16 cellular contexts compared by ENCODE assay signal in genomic region chr11:11016123-11016522, GRCh38.
A peak's percentile ranks its signal among the peaks of the same experiment; 100 is the strongest.
DNase-seq lines count a peak whose midpoint lies in the region; ATAC-seq, FAIRE-seq and TF ChIP-seq lines count a peak whose summit lies in the region.
"Had no signal": no experiment of that assay in that cellular context is flagged by ENCODE, and none has a peak within 500 bp of the region (broad histone marks: within the 10 kb centered on the region; RNA-seq: fewer than 3 reads in every experiment).

No MANE protein-coding gene starts in this region.

- no peak for TF ChIP-seq CTCF in epithelial cell of esophagus (IDR thresholded peaks at IDR 0.05; ENCODE audit: insufficient read depth, low read depth, low read length, missing control alignments)

- peaks cover 4% of the 10 kb centered on the region for H3K27me3 Mint-ChIP-seq in activated CD4-positive, alpha-beta T cell treated with anti-CD3 and anti-CD28 coated beads for 36 hours

- POLR2A ChIA-PET in activated CD4-positive, alpha-beta T cell treated with anti-CD3 and anti-CD28 coated beads for 36 hours (lab: Charles Lee), result no interaction called here

- no peak overlapping the region for H3K4me3 Mint-ChIP-seq in activated CD4-positive, alpha-beta T cell treated with anti-CD3 and anti-CD28 coated beads for 36 hours
- no peak overlapping the region for H3K4me3 Mint-ChIP-seq in stimulated activated effector memory CD8-positive, alpha-beta T cell treated with anti-CD3 and anti-CD28 coated beads, Interleukin-12 subunit alpha, Interleukin-12 subunit beta, amount 100 ng/mL, for 72 hours
- H3K4me3 Mint-ChIP-seq: H9, IgD-negative memory B cell had no signal

- no peak overlapping the region for H3K27ac Mint-ChIP-seq in activated CD4-positive, alpha-beta T cell treated with anti-CD3 and anti-CD28 coated beads for 36 hours
- no peak overlapping the region for H3K27ac Mint-ChIP-seq in stimulated activated effector memory CD8-positive, alpha-beta T cell treated with anti-CD3 and anti-CD28 coated beads, Interleukin-12 subunit alpha, Interleukin-12 subunit beta, amount 100 ng/mL, for 72 hours
- H3K27ac Mint-ChIP-seq: H9, IgD-negative memory B cell had no signal

- CTCF ChIA-PET in activated CD4-positive, alpha-beta T cell treated with anti-CD3 and anti-CD28 coated beads for 36 hours (lab: Charles Lee), result interaction anchor here (0.5 to 1.8 kb wide), 8 partner anchors 8 to 989 kb away, joined by 3 to 14 read pairs (median 4); no protein-coding TSS in a partner anchor

- no peaks in the 10 kb centered on the region for H3K4me1 Mint-ChIP-seq in activated CD4-positive, alpha-beta T cell treated with anti-CD3 and anti-CD28 coated beads for 36 hours
- peaks cover 9% of the 10 kb centered on the region for H3K4me1 Mint-ChIP-seq in stimulated activated effector memory CD8-positive, alpha-beta T cell treated with anti-CD3 and anti-CD28 coated beads, Interleukin-12 subunit alpha, Interleukin-12 subunit beta, amount 100 ng/mL, for 72 hours

- no peak for DNase-seq in activated CD4-positive, alpha-beta T cell treated with anti-CD3 and anti-CD28 coated beads for 36 hours
- DNase-seq in activated CD4-positive, alpha-beta T cell treated with anti-CD3 and anti-CD28 coated beads, Interleukin-2, amount 50 U/mL, for 1 hour, result no peak
- DNase-seq in OCI-M1 (lab: John Stamatoyannopoulos, UW) (peak; percentile 37), epithelial cell of esophagus (ENCODE audit: low read depth) (peak; percentile 55), GM19239 (ENCODE audit: insufficient read length, low spot score) (no peak)
- DNase-seq in stimulated activated effector memory CD8-positive, alpha-beta T cell treated with anti-CD3 and anti-CD28 coated beads, Interleukin-12 subunit alpha, Interleukin-12 subunit beta, amount 100 ng/mL, for 72 hours (ENCODE audit: low spot score in 2 of 2), result no peak
- DNase-seq in stimulated activated naive CD4-positive, alpha-beta T cell treated with Interleukin-2 at 50 U/mL for 16 hours (lab: John Stamatoyannopoulos, UW), result no peak
- DNase-seq: H9, NCI-H1092, NCI-H1930, NCI-H2171 treated with DMSO at 0.1 percent for 48 hours, NCI-H510A, SJCRH30 had no signal

- H3K36me3 Mint-ChIP-seq in activated CD4-positive, alpha-beta T cell treated with anti-CD3 and anti-CD28 coated beads for 36 hours (ENCODE audit: low read depth), result no peaks in the 10 kb centered on the region
- no peaks in the 10 kb centered on the region for H3K36me3 Mint-ChIP-seq in stimulated activated effector memory CD8-positive, alpha-beta T cell treated with anti-CD3 and anti-CD28 coated beads, Interleukin-12 subunit alpha, Interleukin-12 subunit beta, amount 100 ng/mL, for 72 hours
- H3K36me3 Mint-ChIP-seq: IgD-negative memory B cell had no signal

- no peak for FAIRE-seq in GM19239 (lab: Jason Lieb, UNC)

- intact Hi-C loops in activated CD4-positive, alpha-beta T cell treated with anti-CD3 and anti-CD28 coated beads for 36 hours (cut with DNase I, micrococcal nuclease), result no loop called here

- H3K4me3 ChIP-seq in epithelial cell of esophagus (ENCODE audit: low read length), result no peak overlapping the region
- H3K4me3 ChIP-seq: BLaER1 treated with 17β-estradiol and CSF1 and Interleukin-3, amounts not matched to agents 10 nM and 100 nM; SJCRH30 had no signal

- H3K9me3 Mint-ChIP-seq in activated CD4-positive, alpha-beta T cell treated with anti-CD3 and anti-CD28 coated beads for 36 hours (ENCODE audit: low read depth), result no peaks in the 10 kb centered on the region
- no peaks in the 10 kb centered on the region for H3K9me3 Mint-ChIP-seq in stimulated activated effector memory CD8-positive, alpha-beta T cell treated with anti-CD3 and anti-CD28 coated beads, Interleukin-12 subunit alpha, Interleukin-12 subunit beta, amount 100 ng/mL, for 72 hours
- H3K9me3 Mint-ChIP-seq: H9, IgD-negative memory B cell had no signal

- ATAC-seq in activated CD4-positive, alpha-beta T cell treated with anti-CD3 and anti-CD28 coated beads for 36 hours, result peak; percentile 23
- ATAC-seq in stimulated activated effector memory CD8-positive, alpha-beta T cell treated with anti-CD3 and anti-CD28 coated beads, Interleukin-12 subunit alpha, Interleukin-12 subunit beta, amount 100 ng/mL, for 72 hours, result peak; percentile 90
- ATAC-seq in HG03460 (IDR thresholded peaks at IDR 0.05; ENCODE audit: unreplicated experiment), result no peak

Comparison
In these comparisons a context has a peak if more than half of its experiments do, and no peak if none do; other contexts are left out.
1. DNase-seq: peak in OCI-M1 (single experiment) and epithelial cell of esophagus (single experiment); none in activated CD4-positive, alpha-beta T cell treated with anti-CD3 and anti-CD28 coated beads for 36 hours (single experiment), activated CD4-positive, alpha-beta T cell treated with anti-CD3 and anti-CD28 coated beads, Interleukin-2, amount 50 U/mL, for 1 hour (single experiment), stimulated activated effector memory CD8-positive, alpha-beta T cell treated with anti-CD3 and anti-CD28 coated beads, Interleukin-12 subunit alpha, Interleukin-12 subunit beta, amount 100 ng/mL, for 72 hours (0 of 2), stimulated activated naive CD4-positive, alpha-beta T cell treated with Interleukin-2 at 50 U/mL for 16 hours (single experiment) and GM19239 (single experiment).